In genomic region chr16:85588562-85589503, GRCh38 we compare ENCODE assay signal across 22 cellular contexts. TPM values are rescaled to one million over a fixed set of nuclear protein-coding genes. Genes with fewer than 3 reads are reported as not detected.
DNase-seq lines count a peak whose midpoint lies in the region; ATAC-seq, FAIRE-seq and TF ChIP-seq lines count a peak whose summit lies in the region.
"Had no signal": no experiment of that assay in that cellular context is flagged by ENCODE, and none has a peak within 500 bp of the region (broad histone marks: within the 10 kb centered on the region; RNA-seq: fewer than 3 reads in every experiment).

No MANE protein-coding gene starts in this region.

- H4K20me1 ChIP-seq in GM23338 (replicated peaks; ENCODE audit: insufficient read depth), result no peaks in the 10 kb centered on the region
- peaks cover 97% of the 10 kb centered on the region for H4K20me1 ChIP-seq in K562 (replicated peaks; ENCODE audit: control insufficient read depth, insufficient read depth, low read length)

- no peaks in the 10 kb centered on the region for H3K27me3 ChIP-seq in GM23338 (ENCODE audit: insufficient read depth)
- H3K27me3 ChIP-seq in K562 (ENCODE audit: control insufficient read depth in 2 of 2, insufficient read depth in 2 of 2, low read length in 2 of 2), result no peaks in the 10 kb centered on the region; a peak in 1 of 5 replicates
- H3K27me3 ChIP-seq in subcutaneous abdominal adipose tissue (ENCODE audit: control insufficient read depth in 5 of 5, insufficient read depth in 4 of 5, low read length in 5 of 5), result no peaks in the 10 kb centered on the region
- no peaks in the 10 kb centered on the region for H3K27me3 ChIP-seq in ovary

- no peak overlapping the region for H3K27ac ChIP-seq in GM23338 (ENCODE audit: low read depth)
- peak overlapping the region; percentile 70 for H3K27ac ChIP-seq in K562 (ENCODE audit: extremely low read depth, low read depth, low read length)
- H3K27ac ChIP-seq in subcutaneous abdominal adipose tissue (ENCODE audit: low read depth, low read length), result peak overlapping the region; percentile 4
- no peak overlapping the region for H3K27ac ChIP-seq in ovary
- H3K27ac ChIP-seq: A549 had no signal

- TF ChIP-seq POLR2A in K562 (conservative IDR thresholded peaks at IDR 0.05), result no peak
- TF ChIP-seq POLR2A in ovary (IDR thresholded peaks at IDR 0.05), result no peak

- WGBS in K562 (ENCODE audit: insufficient coverage, low coverage, missing lambda C conversion rate), result 27% methylated on average over 25 of the region's 27 CpGs
- 68 to 79% (median 69%) methylated on average over 27 of the region's 27 CpGs for WGBS in ovary, 3 donors

- CTCF ChIA-PET in K562 (lab: Yijun Ruan, JAX; ENCODE audit: low intra/inter-chr PET ratio), result no interaction called here

- H3K9me3 ChIP-seq in K562 (replicated peaks; ENCODE audit: control insufficient read depth, insufficient read depth, low read depth, low read length) (no peaks in the 10 kb centered on the region), subcutaneous abdominal adipose tissue (ENCODE audit: control insufficient read depth in 5 of 5, low read length in 5 of 5) (no peaks in the 10 kb centered on the region), ovary (no peaks in the 10 kb centered on the region)
- H3K9me3 ChIP-seq: A549 had no signal

- no peaks in the 10 kb centered on the region for H3K36me3 Mint-ChIP-seq in GM23338 (ENCODE audit: low read depth)
- no peaks in the 10 kb centered on the region for H3K36me3 Mint-ChIP-seq in nephron (ENCODE audit: low read depth)

- ATAC-seq in GM23338, result no peak
- peak; percentile 69 for ATAC-seq in K562
- ATAC-seq: A549, SK-N-SH treated with all-trans-retinoic acid at 6 μM for 48 hours had no signal

- peaks cover 60% of the 10 kb centered on the region for H3K4me1 Mint-ChIP-seq in GM23338
- peaks cover 49% of the 10 kb centered on the region for H3K4me1 Mint-ChIP-seq in nephron

- H3K4me3 Mint-ChIP-seq in GM23338 (no peak overlapping the region), nephron (no peak overlapping the region)
- H3K4me3 Mint-ChIP-seq: B cell; CD4-positive, alpha-beta memory T cell; HFFc6 had no signal

- BruUV-seq in K562 (replicated peaks; lab: Mats Ljungman, UMichigan), result no TSS peak

- H3K9me3 Mint-ChIP-seq in GM23338, result no peaks in the 10 kb centered on the region
- H3K9me3 Mint-ChIP-seq in nephron, result no peaks in the 10 kb centered on the region
- H3K9me3 Mint-ChIP-seq: CD4-positive, alpha-beta memory T cell; HFFc6 had no signal

- H3K4me2 ChIP-seq in GM23338 (peak overlapping the region; percentile 57), K562 (ENCODE audit: insufficient read depth, low read length) (peak overlapping the region; percentile 40)
- H3K4me2 ChIP-seq: A549 had no signal

- peaks cover 24% of the 10 kb centered on the region for H3K9me1 ChIP-seq in K562 (ENCODE audit: control insufficient read depth, insufficient read depth, low read length)

- H3K36me3 ChIP-seq in GM23338 (ENCODE audit: insufficient read depth), result no peaks in the 10 kb centered on the region
- peaks cover 73% of the 10 kb centered on the region for H3K36me3 ChIP-seq in K562 (ENCODE audit: control insufficient read depth, insufficient read depth, low read length)
- H3K36me3 ChIP-seq in subcutaneous abdominal adipose tissue (ENCODE audit: control insufficient read depth in 5 of 5, insufficient read depth in 5 of 5, low read length in 5 of 5), result peaks cover 0 to 11% (median 4%) of the 10 kb centered on the region in 5 donors
- no peaks in the 10 kb centered on the region for H3K36me3 ChIP-seq in ovary

- TF ChIP-seq RAD21 in K562 (CRISPR knock-in tag; conservative IDR thresholded peaks at IDR 0.05 in 1 of 2, IDR thresholded peaks at IDR 0.05 in 1 of 2), result no peak

- POLR2A ChIA-PET in K562 (lab: Yijun Ruan, JAX), result interaction anchor here (0.6 to 3.1 kb wide), 4 partner anchors 10 to 15 kb away, joined by 3 to 14 read pairs (median 3); no protein-coding TSS in a partner anchor

- H3K79me2 ChIP-seq in GM23338 (replicated peaks; ENCODE audit: insufficient read depth) (peaks cover 44% of the 10 kb centered on the region), K562 (ENCODE audit: control insufficient read depth, insufficient read depth, low read length) (peaks cover 100% of the 10 kb centered on the region)

- H3K4me3 ChIP-seq in GM23338 (no peak overlapping the region), K562 (no peak overlapping the region), subcutaneous abdominal adipose tissue (ENCODE audit: low read depth in 1 of 5, low read length in 5 of 5) (no peak overlapping the region), ovary (no peak overlapping the region)
- H3K4me3 ChIP-seq: A549 had no signal

- peaks cover 6% of the 10 kb centered on the region; the same call in 1 of the 2 replicates for H3K9me2 ChIP-seq in GM23338 (ENCODE audit: insufficient read depth)

- TF ChIP-seq EP300 in K562 (IDR thresholded peaks at IDR 0.05; ENCODE audit: low read length) (peak; percentile 73; the same call in 1 of the 2 replicates), ovary (IDR thresholded peaks at IDR 0.05) (no peak)

- TF ChIP-seq CTCF in GM23338 (conservative IDR thresholded peaks at IDR 0.05; ENCODE audit: low read depth in 2 of 2) (no peak), K562 (IDR thresholded peaks at IDR 0.05 in 2 of 3, conservative IDR thresholded peaks at IDR 0.05 in 1 of 3; ENCODE audit: insufficient read depth in 2 of 3, low read depth in 1 of 3, low read length in 3 of 3) (no peak), nephron (IDR thresholded peaks at IDR 0.05; ENCODE audit: unreplicated experiment in 3 of 3) (no peak), ovary (IDR thresholded peaks at IDR 0.05) (no peak)

- H3K9ac ChIP-seq in K562 (ENCODE audit: insufficient read depth in 1 of 2, low read depth in 2 of 2, low read length in 2 of 2), result peak overlapping the region; percentile 47 to 92
- peak overlapping the region in 1 of 5 donors; percentile 55 for H3K9ac ChIP-seq in subcutaneous abdominal adipose tissue (ENCODE audit: low read length in 5 of 5)

- H3K4me1 ChIP-seq in GM23338 (ENCODE audit: insufficient read depth) (peaks cover 58% of the 10 kb centered on the region), K562 (replicated peaks in 1 of 2; ENCODE audit: control insufficient read depth in 2 of 2, insufficient read depth in 2 of 2, low read length in 2 of 2) (peaks cover 48 to 80% of the 10 kb centered on the region in 2 experiments), subcutaneous abdominal adipose tissue (ENCODE audit: control insufficient read depth in 5 of 5, insufficient read depth in 5 of 5, low read length in 5 of 5) (peaks cover 16 to 70% (median 37%) of the 10 kb centered on the region in 5 donors), ovary (ENCODE audit: insufficient read depth) (peaks cover 2% of the 10 kb centered on the region)
- H3K4me1 ChIP-seq: A549 had no signal

- no peak overlapping the region for H2AFZ ChIP-seq in GM23338
- no peak overlapping the region for H2AFZ ChIP-seq in K562 (ENCODE audit: low read depth, low read length)

- in situ Hi-C loops in K562 (cut with MboI), result no loop called here

- intact Hi-C loops in K562 (cut with micrococcal nuclease), result no loop called here
- intact Hi-C loops in ovary (cut with DNase I), result no loop called here

- peaks cover 21% of the 10 kb centered on the region for H3F3A ChIP-seq in GM23338 (replicated peaks; ENCODE audit: low read depth)

- FAIRE-seq in K562 (lab: Jason Lieb, UNC), result peak; percentile 19
- FAIRE-seq: A549 had no signal

- DNase-seq in GM23338 (ENCODE audit: low spot score), result no peak
- DNase-seq in K562 (ENCODE audit: extremely low read depth in 1 of 4, low spot score in 3 of 4), result peak; percentile 65 to 79 (median 76)
- DNase-seq in ovary, result no peak
- DNase-seq in SK-N-DZ (ENCODE audit: low spot score), result no peak
- no peak for DNase-seq in activated CD8-positive, alpha-beta memory T cell treated with anti-CD3 and anti-CD28 coated beads, Interleukin-2, amount 50 U/mL, for 4 hours
- DNase-seq: Calu3, DMS153, H7, HFFc6, MM.1S, NCI-H1092, NCI-H1436, NCI-H187 treated with DMSO at 0.1 percent for 48 hours, NCI-H2107, NCI-H446 treated with DMSO at 0.1 percent for 48 hours, SIG-M5 had no signal

- H3K27ac Mint-ChIP-seq in GM23338, result no peak overlapping the region
- peak overlapping the region in 2 of 3 experiments; percentile 22 to 36 for H3K27ac Mint-ChIP-seq in nephron
- H3K27ac Mint-ChIP-seq: B cell; CD4-positive, alpha-beta memory T cell; HFFc6 had no signal

- H3K27me3 Mint-ChIP-seq in GM23338 (ENCODE audit: insufficient read depth, low read depth, poor library complexity), result peaks cover 23% of the 10 kb centered on the region
- H3K27me3 Mint-ChIP-seq in nephron (ENCODE audit: low read depth), result no peaks in the 10 kb centered on the region
- H3K27me3 Mint-ChIP-seq: B cell; CD4-positive, alpha-beta memory T cell had no signal

TF ChIP-seq in GM23338, 12 proteins besides CTCF, POLR2A, EP300 and RAD21:
- no peak for TF ChIP-seq EZH2phosphoT487 (IDR thresholded peaks at IDR 0.05; ENCODE audit: unreplicated experiment)
- no peak for TF ChIP-seq STAT1 (IDR thresholded peaks at IDR 0.05; ENCODE audit: unreplicated experiment)
TF ChIP-seq in GM23338: peak in this region for 0.

TF ChIP-seq in K562, 482 proteins besides CTCF, POLR2A, EP300 and RAD21 (continues in another document):
- TF ChIP-seq POLR2AphosphoS2 (IDR thresholded peaks at IDR 0.05; ENCODE audit: low read length), result no peak

RNA-seq across cellular contexts. Expression of gene GSE1, which starts 24.3 kb away (rescaled TPM):
- 118 and 135 TPM in 2 replicates for total RNA-seq in GM23338 (2014; rRNA removed; shearing (Covaris generic))
- polyA plus RNA-seq in GM23338 (2016; fragmentation: Nextera tagmentation; extraction: Ambion mirVana), result 32.4 and 34.0 TPM in 2 replicates
- total RNA-seq in K562 (2011; cell fraction: chromatin; rRNA removed; ENCODE audit: low replicate concordance), result 692 and 1,066 TPM in 2 replicates
- 409 and 435 TPM in 2 replicates for total RNA-seq in K562 (2011; cell fraction: nucleolus; rRNA removed)
- 438 and 467 TPM in 2 replicates for total RNA-seq in K562 (2011; cell fraction: nucleoplasm; rRNA removed)
- total RNA-seq in K562 (2014; rRNA removed), result 89.1 and 104 TPM in 2 replicates
- total RNA-seq in K562 (2014; rRNA removed; fragmentation: Illumina TruSeq; extraction: Trizol), result 40.9 and 41.8 TPM in 2 replicates
- 57.9 and 60.6 TPM in 2 replicates for total RNA-seq in K562 (2015; rRNA removed; fragmentation: Illumina TruSeq; extraction: Trizol)
- total RNA-seq in K562 (2021), result 208 and 244 TPM in 2 replicates
- 54.2 and 64.0 TPM in 2 replicates for polyA plus RNA-seq in K562 (2011; rRNA removed)
- 54.1 and 55.3 TPM in 2 replicates for polyA plus RNA-seq in K562 (2011; cell fraction: cytosol; rRNA removed)
- polyA plus RNA-seq in K562 (2011; cell fraction: nucleus; rRNA removed), result 210 and 277 TPM in 2 replicates
- 113 and 125 TPM in 2 replicates for polyA plus RNA-seq in K562 (2012)
- 116 and 138 TPM in 2 replicates for polyA plus RNA-seq in K562 (2014; fragmentation: Illumina TruSeq; extraction: Trizol)
- polyA plus RNA-seq in K562 (2014; fragmentation: Nextera tagmentation; extraction: Ambion mirVana), result 10 to 100 TPM; 12.2 to 15.8 TPM
- polyA plus RNA-seq in K562 (2014; rRNA removed), result 101 and 116 TPM in 2 replicates
- polyA minus RNA-seq in K562 (2011; rRNA and poly(A)+ RNA removed), result 61.1 and 68.8 TPM in 2 replicates
- 106 and 121 TPM in 2 replicates for polyA minus RNA-seq in K562 (2011; cell fraction: cytosol; rRNA and poly(A)+ RNA removed)
- polyA minus RNA-seq in K562 (2011; cell fraction: nucleus; rRNA and poly(A)+ RNA removed), result 117 and 133 TPM in 2 replicates
- total RNA-seq in ovary, result 100 to 1,000 TPM in 4 of 7 donors, 10 to 100 TPM in 3; 37.4 to 212 (median 130) TPM
- polyA plus RNA-seq in ovary, result 10 to 100 TPM; 32.9 to 36.1 TPM
- polyA plus RNA-seq in SK-N-DZ (2014; cell fraction: cytosol; rRNA removed), result 51.5 and 62.6 TPM in 2 replicates
- 114 and 225 TPM in 2 replicates for polyA plus RNA-seq in SK-N-DZ (2014; cell fraction: nucleus; rRNA removed)

Comparison
In these comparisons a context has a peak if more than half of its experiments do, and no peak if none do; other contexts are left out.
1. DNase-seq: peak in K562 (4 of 4); none in GM23338 (single experiment), ovary (0 of 5), SK-N-DZ (single experiment) and activated CD8-positive, alpha-beta memory T cell treated with anti-CD3 and anti-CD28 coated beads, Interleukin-2, amount 50 U/mL, for 4 hours (single experiment).
2. H3K27ac ChIP-seq: peak in K562 (single experiment) and subcutaneous abdominal adipose tissue (single experiment); none in GM23338 (single experiment) and ovary (0 of 2).